Comparison of ENCODE assay signal across 8 cellular contexts in genomic region chr3:146542968-146543367, GRCh38. TPM values are rescaled to one million over a fixed set of nuclear protein-coding genes. Genes with fewer than 3 reads are reported as not detected.
A peak's percentile ranks its signal among the peaks of the same experiment; 100 is the strongest.
DNase-seq lines count a peak whose midpoint lies in the region; ATAC-seq and TF ChIP-seq lines count a peak whose summit lies in the region.

No MANE protein-coding gene starts in this region.

- H3K27ac Mint-ChIP-seq in CD14-positive monocyte (peak overlapping the region; percentile 95 to 99 (median 97)), nephron progenitor cell (no peak overlapping the region)

- no peaks in the 10 kb centered on the region for H3K9me3 Mint-ChIP-seq in CD14-positive monocyte
- H3K9me3 Mint-ChIP-seq in nephron progenitor cell: peaks cover 15% of the 10 kb centered on the region

- H4K20me1 ChIP-seq in KMS-11 (ENCODE audit: insufficient read depth): no peaks in the 10 kb centered on the region

- H3K4me3 Mint-ChIP-seq in CD14-positive monocyte: peak overlapping the region; percentile 93 to 99
- peak overlapping the region; percentile 92 for H3K4me3 Mint-ChIP-seq in nephron progenitor cell

- no peak for ATAC-seq in GM18868 (IDR thresholded peaks at IDR 0.05; ENCODE audit: unreplicated experiment)
- no peak for ATAC-seq in GM21423 (IDR thresholded peaks at IDR 0.05; ENCODE audit: unreplicated experiment)
- no peak for ATAC-seq in GM21717 (IDR thresholded peaks at IDR 0.05; ENCODE audit: unreplicated experiment)

- peaks cover 64% of the 10 kb centered on the region for H3K79me2 ChIP-seq in KMS-11 (ENCODE audit: insufficient read depth, low read depth)

- peaks cover 84% of the 10 kb centered on the region for H3K4me1 ChIP-seq in KMS-11 (ENCODE audit: low read depth, poor library complexity, severe bottlenecking)

- no peak for DNase-seq in CD14-positive monocyte (ENCODE audit: low spot score)
- no peak for DNase-seq in nephron progenitor cell
- no peak for DNase-seq in NCI-H187 (lab: John Stamatoyannopoulos, UW)

- intact Hi-C loops in CD14-positive monocyte (cut with micrococcal nuclease): no loop called here

- H3K36me3 Mint-ChIP-seq in CD14-positive monocyte (peaks cover 19 to 33% of the 10 kb centered on the region in 2 donors), nephron progenitor cell (ENCODE audit: low read depth) (peaks cover 44% of the 10 kb centered on the region)

- H3K36me3 ChIP-seq in KMS-11 (ENCODE audit: insufficient read depth): no peaks in the 10 kb centered on the region

- H3K4me1 Mint-ChIP-seq in CD14-positive monocyte (peaks cover 48% of the 10 kb centered on the region), nephron progenitor cell (peaks cover 15% of the 10 kb centered on the region)

- TF ChIP-seq CTCF in CD14-positive monocyte (IDR thresholded peaks at IDR 0.05) (no peak), KMS-11 (conservative IDR thresholded peaks at IDR 0.05; ENCODE audit: low read depth, low read length) (no peak), nephron progenitor cell (IDR thresholded peaks at IDR 0.05) (no peak)

- H3K27ac ChIP-seq in KMS-11 (peak overlapping the region; percentile 77; the same call in 1 of the 2 replicates), cingulate gyrus (ENCODE audit: low read depth, low read length) (peak overlapping the region; percentile 25)

- H3K4me3 ChIP-seq in KMS-11 (IDR thresholded peaks at IDR 0.05; ENCODE audit: insufficient read depth, low read depth, low read length): peak overlapping the region; percentile 69

- H2AFZ ChIP-seq in KMS-11 (ENCODE audit: low read depth): no peak overlapping the region

- H3K4me2 ChIP-seq in KMS-11: peak overlapping the region; percentile 97

- H3K9ac ChIP-seq in KMS-11: peak overlapping the region; percentile 85

- no peaks in the 10 kb centered on the region for H3K27me3 ChIP-seq in KMS-11 (ENCODE audit: insufficient read depth, low read depth)

- H3K27me3 Mint-ChIP-seq in CD14-positive monocyte (ENCODE audit: low read depth in 3 of 3) (peaks cover 0 to 2% (median 0%) of the 10 kb centered on the region in 3 donors), nephron progenitor cell (ENCODE audit: low read depth, poor library complexity) (no peaks in the 10 kb centered on the region)

RNA-seq across cellular contexts. Expression of gene PLSCR1, which starts 1.4 kb away (rescaled TPM):
- polyA plus RNA-seq in CD14-positive monocyte: 100 to 1,000 TPM; 127 to 221 TPM
